In the genomic region with DNA sequence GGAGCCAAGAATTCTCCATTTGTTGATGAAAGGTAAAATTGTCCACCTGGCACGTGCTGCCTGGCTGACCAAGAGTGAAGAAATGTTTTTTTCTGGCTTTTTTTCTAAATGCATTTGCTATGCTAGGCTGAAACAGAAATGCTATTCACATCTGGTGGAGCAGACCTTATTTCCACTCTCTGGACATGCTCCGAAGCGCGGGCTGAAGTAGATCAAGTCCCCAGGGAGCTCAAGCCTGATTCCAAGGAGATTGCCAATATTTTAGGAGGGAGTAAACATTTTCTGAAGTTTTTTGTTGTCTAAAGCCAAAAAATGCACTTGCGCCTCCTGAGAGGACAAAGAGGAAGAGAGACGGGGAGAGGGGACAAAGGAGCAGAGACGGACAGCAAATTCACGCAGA, we compare ENCODE assay signal across 17 cellular contexts. TPM values are rescaled to one million over a fixed set of nuclear protein-coding genes. Genes with fewer than 3 reads are reported as not detected.
"Had no signal": no experiment of that assay in that cellular context is flagged by ENCODE, and none has a peak within 500 bp of the region (broad histone marks: within the 10 kb centered on the region; RNA-seq: fewer than 3 reads in every experiment).

No MANE protein-coding gene starts in this region.

- DNase-seq: activated CD4-positive, alpha-beta memory T cell treated with anti-CD3 and anti-CD28 coated beads for 36 hours; activated gamma-delta T cell; activated naive CD8-positive, alpha-beta T cell treated with anti-CD3 and anti-CD28 coated beads, Interleukin-2, amount 10 ng/mL, durations not matched to agents 7 days and 5 days; activated T-cell treated with anti-CD3 and anti-CD28 coated beads, Interleukin-2, amount 50 U/mL, for 4 hours; effector CD4-positive, alpha-beta T cell; immature natural killer cell; naive thymus-derived CD4-positive, alpha-beta T cell; occipital lobe; small intestine; SW 1271; transverse colon had no signal

- H3K4me3 ChIP-seq: cardiac muscle cell, SJCRH30, transverse colon had no signal

- H3K9me3 ChIP-seq: ascending aorta, SJCRH30, transverse colon had no signal

- H3K27me3 ChIP-seq: ascending aorta, cardiac muscle cell, transverse colon had no signal

- H3K36me3 ChIP-seq: ascending aorta, cardiac muscle cell, SJCRH30, transverse colon had no signal

- H3K27ac ChIP-seq: ascending aorta, cardiac muscle cell, SJCRH30, transverse colon had no signal

- H3K4me1 ChIP-seq: SJCRH30 had no signal

- ATAC-seq: activated T-cell treated with anti-CD3 and anti-CD28 coated beads, Interleukin-2, amount 50 U/mL, for 4 hours; naive thymus-derived CD4-positive, alpha-beta T cell had no signal

RNA-seq across cellular contexts. Expression of gene SMOC2, which starts 23.3 kb away (rescaled TPM):
- total RNA-seq: activated CD4-positive, alpha-beta memory T cell treated with anti-CD3 and anti-CD28 coated beads for 36 hours; activated naive CD8-positive, alpha-beta T cell treated with anti-CD3 and anti-CD28 coated beads, Interleukin-2, amount 10 ng/mL, durations not matched to agents 7 days and 5 days; lung microvascular endothelial cell; mononuclear cell; naive thymus-derived CD4-positive, alpha-beta T cell; pulmonary artery endothelial cell; SJCRH30 had no signal
- polyA plus RNA-seq: immature natural killer cell; naive thymus-derived CD4-positive, alpha-beta T cell had no signal
